In the genomic region with DNA sequence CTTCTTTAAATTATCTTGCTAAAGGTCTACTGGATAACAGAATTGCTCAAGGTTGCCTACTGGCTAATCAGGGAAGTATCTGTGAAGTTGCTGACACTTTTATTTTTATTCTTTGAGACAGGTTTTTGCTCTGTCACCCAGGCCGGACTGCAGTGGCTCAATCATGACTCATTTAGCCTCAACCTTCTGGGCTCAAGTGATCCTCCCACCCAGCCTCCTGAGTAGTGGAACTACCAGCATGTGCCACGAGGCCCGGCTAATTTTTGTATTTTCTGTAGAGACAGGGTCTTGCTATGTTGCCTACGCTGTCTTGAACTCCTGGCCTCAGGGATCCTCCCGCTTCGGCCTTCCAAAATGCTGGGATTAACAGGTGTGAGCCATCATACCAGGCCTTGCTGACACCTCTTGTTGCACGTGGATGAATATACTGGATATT, we compare ENCODE assay signal across 8 cellular contexts. TPM values are rescaled to one million over a fixed set of nuclear protein-coding genes. Genes with fewer than 3 reads are reported as not detected.
DNase-seq lines count a peak whose midpoint lies in the region; ATAC-seq lines count a peak whose summit lies in the region.

No MANE protein-coding gene starts in this region.

- no peak for ATAC-seq in GM18502 (IDR thresholded peaks at IDR 0.05; ENCODE audit: poor library complexity, unreplicated experiment)

- peak; percentile 13 for DNase-seq in DMS 273 (lab: John Stamatoyannopoulos, UW; ENCODE audit: unreplicated experiment)
- DNase-seq in DMS 273 treated with DMSO at 0.1 percent for 48 hours (lab: John Stamatoyannopoulos, UW): no peak
- DNase-seq in RPMI7951 (ENCODE audit: low read depth): peak; percentile 68
- peak; percentile 22 for DNase-seq in fibroblast of gingiva (ENCODE audit: low read depth)
- DNase-seq in stimulated activated CD4-positive, alpha-beta T cell treated with anti-CD3 and anti-CD28 coated beads, Interleukin-4, amount 100 ng/mL, for 1 hour: peak; percentile 7
- DNase-seq in activated gamma-delta T cell treated with Interleukin-2 at 50 U/mL for 16 hours: no peak
- DNase-seq in DMS79 (lab: John Stamatoyannopoulos, UW): no peak

RNA-seq across cellular contexts. Expression of a gene that starts 43.1 kb away (rescaled TPM):
- total RNA-seq in RPMI7951 (2014; rRNA removed; shearing (Covaris generic)): 70.9 and 73.4 TPM in 2 replicates

Comparison
In these comparisons a context has a peak if more than half of its experiments do, and no peak if none do; other contexts are left out.
1. DNase-seq: peak in DMS 273 (single experiment), RPMI7951 (single experiment), fibroblast of gingiva (single experiment) and stimulated activated CD4-positive, alpha-beta T cell treated with anti-CD3 and anti-CD28 coated beads, Interleukin-4, amount 100 ng/mL, for 1 hour (single experiment); none in DMS 273 treated with DMSO at 0.1 percent for 48 hours (single experiment), activated gamma-delta T cell treated with Interleukin-2 at 50 U/mL for 16 hours (single experiment) and DMS79 (single experiment).